ENCODE assay signal across 1 cellular context in genomic region chr3:24493951-24494615, GRCh38.
TF ChIP-seq lines count a peak whose summit lies in the region.

No MANE protein-coding gene starts in this region.

TF ChIP-seq in HepG2, 621 proteins besides CTCF, POLR2A, EP300 and RAD21 (continued from another document):
- TF ChIP-seq, protein P1, sequence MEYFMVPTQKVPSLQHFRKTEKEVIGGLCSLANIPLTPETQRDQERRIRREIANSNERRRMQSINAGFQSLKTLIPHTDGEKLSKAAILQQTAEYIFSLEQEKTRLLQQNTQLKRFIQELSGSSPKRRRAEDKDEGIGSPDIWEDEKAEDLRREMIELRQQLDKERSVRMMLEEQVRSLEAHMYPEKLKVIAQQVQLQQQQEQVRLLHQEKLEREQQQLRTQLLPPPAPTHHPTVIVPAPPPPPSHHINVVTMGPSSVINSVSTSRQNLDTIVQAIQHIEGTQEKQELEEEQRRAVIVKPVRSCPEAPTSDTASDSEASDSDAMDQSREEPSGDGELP (IDR thresholded peaks at IDR 0.05; ENCODE audit: borderline replicate concordance, low read depth) = peak; percentile 64; the same call in 1 of the 2 replicates
- no peak; the same call in 1 of the 2 replicates for TF ChIP-seq ZNF331 (CRISPR knock-in tag; IDR thresholded peaks at IDR 0.05)
- 0 out of 2 replicates have a peak, but pooled peaks have one; percentile 1 for TF ChIP-seq MIER2 (CRISPR knock-in tag; IDR thresholded peaks at IDR 0.05)
- TF ChIP-seq REPIN1 (CRISPR knock-in tag; IDR thresholded peaks at IDR 0.05; ENCODE audit: borderline replicate concordance, low read depth) = 0 out of 2 replicates have a peak, but pooled peaks have one; percentile 37
- TF ChIP-seq ZMYM3 (CRISPR knock-in tag; IDR thresholded peaks at IDR 0.05) = peak; percentile 38; the same call in 1 of the 2 replicates
- peak; percentile 17; the same call in 1 of the 2 replicates for TF ChIP-seq ZNF510 (CRISPR knock-in tag; IDR thresholded peaks at IDR 0.05; ENCODE audit: low read depth)
- TF ChIP-seq, protein P2, sequence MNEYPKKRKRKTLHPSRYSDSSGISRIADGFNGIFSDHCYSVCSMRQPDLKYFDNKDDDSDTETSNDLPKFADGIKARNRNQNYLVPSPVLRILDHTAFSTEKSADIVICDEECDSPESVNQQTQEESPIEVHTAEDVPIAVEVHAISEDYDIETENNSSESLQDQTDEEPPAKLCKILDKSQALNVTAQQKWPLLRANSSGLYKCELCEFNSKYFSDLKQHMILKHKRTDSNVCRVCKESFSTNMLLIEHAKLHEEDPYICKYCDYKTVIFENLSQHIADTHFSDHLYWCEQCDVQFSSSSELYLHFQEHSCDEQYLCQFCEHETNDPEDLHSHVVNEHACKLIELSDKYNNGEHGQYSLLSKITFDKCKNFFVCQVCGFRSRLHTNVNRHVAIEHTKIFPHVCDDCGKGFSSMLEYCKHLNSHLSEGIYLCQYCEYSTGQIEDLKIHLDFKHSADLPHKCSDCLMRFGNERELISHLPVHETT (CRISPR knock-in tag; conservative IDR thresholded peaks at IDR 0.05) = no peak
- TF ChIP-seq RBFOX2 (IDR thresholded peaks at IDR 0.05; ENCODE audit: low read depth, low read length) = no peak
- TF ChIP-seq, protein P3, sequence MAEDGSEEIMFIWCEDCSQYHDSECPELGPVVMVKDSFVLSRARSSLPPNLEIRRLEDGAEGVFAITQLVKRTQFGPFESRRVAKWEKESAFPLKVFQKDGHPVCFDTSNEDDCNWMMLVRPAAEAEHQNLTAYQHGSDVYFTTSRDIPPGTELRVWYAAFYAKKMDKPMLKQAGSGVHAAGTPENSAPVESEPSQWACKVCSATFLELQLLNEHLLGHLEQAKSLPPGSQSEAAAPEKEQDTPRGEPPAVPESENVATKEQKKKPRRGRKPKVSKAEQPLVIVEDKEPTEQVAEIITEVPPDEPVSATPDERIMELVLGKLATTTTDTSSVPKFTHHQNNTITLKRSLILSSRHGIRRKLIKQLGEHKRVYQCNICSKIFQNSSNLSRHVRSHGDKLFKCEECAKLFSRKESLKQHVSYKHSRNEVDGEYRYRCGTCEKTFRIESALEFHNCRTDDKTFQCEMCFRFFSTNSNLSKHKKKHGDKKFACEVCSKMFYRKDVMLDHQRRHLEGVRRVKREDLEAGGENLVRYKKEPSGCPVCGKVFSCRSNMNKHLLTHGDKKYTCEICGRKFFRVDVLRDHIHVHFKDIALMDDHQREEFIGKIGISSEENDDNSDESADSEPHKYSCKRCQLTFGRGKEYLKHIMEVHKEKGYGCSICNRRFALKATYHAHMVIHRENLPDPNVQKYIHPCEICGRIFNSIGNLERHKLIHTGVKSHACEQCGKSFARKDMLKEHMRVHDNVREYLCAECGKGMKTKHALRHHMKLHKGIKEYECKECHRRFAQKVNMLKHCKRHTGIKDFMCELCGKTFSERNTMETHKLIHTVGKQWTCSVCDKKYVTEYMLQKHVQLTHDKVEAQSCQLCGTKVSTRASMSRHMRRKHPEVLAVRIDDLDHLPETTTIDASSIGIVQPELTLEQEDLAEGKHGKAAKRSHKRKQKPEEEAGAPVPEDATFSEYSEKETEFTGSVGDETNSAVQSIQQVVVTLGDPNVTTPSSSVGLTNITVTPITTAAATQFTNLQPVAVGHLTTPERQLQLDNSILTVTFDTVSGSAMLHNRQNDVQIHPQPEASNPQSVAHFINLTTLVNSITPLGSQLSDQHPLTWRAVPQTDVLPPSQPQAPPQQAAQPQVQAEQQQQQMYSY (CRISPR knock-in tag; IDR thresholded peaks at IDR 0.05) = 0 out of 2 replicates have a peak, but pooled peaks have one; percentile 70
- peak; percentile 69; the same call in 1 of the 2 replicates for TF ChIP-seq YEATS4 (CRISPR knock-in tag; IDR thresholded peaks at IDR 0.05; ENCODE audit: borderline replicate concordance)
- TF ChIP-seq KDM2A (CRISPR knock-in tag; IDR thresholded peaks at IDR 0.05; ENCODE audit: borderline replicate concordance, low read depth) = peak; percentile 21; the same call in 1 of the 2 replicates
